ENCODE assay signal across 8 cellular contexts in genomic region chr10:77710759-77711682, GRCh38.
A peak's percentile ranks its signal among the peaks of the same experiment; 100 is the strongest.
DNase-seq lines count a peak whose midpoint lies in the region; ATAC-seq, FAIRE-seq and TF ChIP-seq lines count a peak whose summit lies in the region.

No MANE protein-coding gene starts in this region.

- peak; percentile 86 for DNase-seq in GM06990 (ENCODE audit: extremely low read depth, insufficient read length)
- DNase-seq in H54 (ENCODE audit: insufficient read length, low spot score) = peak; percentile 90
- no peak for DNase-seq in LNCaP clone FGC (ENCODE audit: low read depth)
- peak; percentile 10 to 76 (median 58) for DNase-seq in T-cell
- peak in 49 of 56 donors; percentile 9 to 81 (median 46) for DNase-seq in amygdala (lab: John Stamatoyannopoulos, UW)
- DNase-seq in hippocampal formation (lab: John Stamatoyannopoulos, UW) = peak; percentile 46 to 64
- DNase-seq in retinal pigment epithelial cell (ENCODE audit: low read depth) = no peak
- DNase-seq in NCI-H2029 (lab: John Stamatoyannopoulos, UW) = no peak

- no peak overlapping the region for H3K27ac Mint-ChIP-seq in T-cell

- H3K4me3 ChIP-seq in GM06990 (replicated peaks; ENCODE audit: low read depth, low read length) = peak overlapping the region; percentile 56
- H3K4me3 ChIP-seq in LNCaP clone FGC (ENCODE audit: low read depth, low read length) = peak overlapping the region; percentile 23; the same call in 1 of the 2 replicates
- H3K4me3 ChIP-seq in retinal pigment epithelial cell (ENCODE audit: low read length) = peak overlapping the region; percentile 50

- CTCF ChIA-PET in T-cell (lab: Charles Lee) = interaction anchor here (0.5 to 3.6 kb wide), 15 partner anchors 8 to 1604 kb away, joined by 3 to 20 read pairs (median 3); no protein-coding TSS in a partner anchor

- FAIRE-seq in H54 (lab: Jason Lieb, UNC) = peak; percentile 33

- no peaks in the 10 kb centered on the region for H3K9me3 Mint-ChIP-seq in T-cell

- H3K27me3 ChIP-seq in GM06990 (replicated peaks; ENCODE audit: control insufficient read depth, insufficient read depth, low read length) = no peaks in the 10 kb centered on the region

- H3K27me3 Mint-ChIP-seq in T-cell = peaks cover 22 to 30% of the 10 kb centered on the region in 2 donors

- H3K36me3 ChIP-seq in GM06990 (ENCODE audit: control insufficient read depth, insufficient read depth, low read length) = no peaks in the 10 kb centered on the region

- H3K4me3 Mint-ChIP-seq in T-cell = peak overlapping the region; percentile 45 to 56 (median 52)

- H3K4me1 Mint-ChIP-seq in T-cell = peaks cover 6 to 13% (median 11%) of the 10 kb centered on the region in 3 donors

- TF ChIP-seq POLR2A in H54 (IDR thresholded peaks at IDR 0.05; ENCODE audit: low read depth, low read length) = no peak

- POLR2A ChIA-PET in T-cell (lab: Charles Lee) = interaction anchor here in 1 of 2 donors (0.6 kb wide), 1 partner anchor 1393 kb away, joined by 5 read pairs; no protein-coding TSS in a partner anchor

- TF ChIP-seq CTCF in GM06990 (IDR thresholded peaks at IDR 0.05; ENCODE audit: insufficient read depth, low read length, poor library complexity, severe bottlenecking) (peak; percentile 99), LNCaP clone FGC (IDR thresholded peaks at IDR 0.05; ENCODE audit: control insufficient read depth, extremely low read depth, insufficient read depth) (peak; percentile 100), retinal pigment epithelial cell (conservative IDR thresholded peaks at IDR 0.05; ENCODE audit: low read depth, low read length) (peak; percentile 95)

- no peaks in the 10 kb centered on the region for H3K36me3 Mint-ChIP-seq in T-cell

- peak; percentile 88 to 95 (median 90) for ATAC-seq in T-cell (replicated peaks in 1 of 4)

Comparison
In these comparisons a context has a peak if more than half of its experiments do, and no peak if none do; other contexts are left out.
1. DNase-seq: peak in GM06990 (single experiment), H54 (single experiment), T-cell (34 of 34), amygdala (49 of 56) and hippocampal formation (2 of 2); none in LNCaP clone FGC (single experiment), retinal pigment epithelial cell (single experiment) and NCI-H2029 (single experiment).
2. Peak in every context shown above with its lines, with median percentiles within 50 percentile points of each other: H3K4me3 ChIP-seq and CTCF ChIP-seq.